19 cellular contexts compared by ENCODE assay signal in genomic region chr22:27576815-27577564, GRCh38.
A peak's percentile ranks its signal among the peaks of the same experiment; 100 is the strongest.
DNase-seq lines count a peak whose midpoint lies in the region; ATAC-seq, FAIRE-seq and TF ChIP-seq lines count a peak whose summit lies in the region.
"Had no signal": no experiment of that assay in that cellular context is flagged by ENCODE, and none has a peak within 500 bp of the region (broad histone marks: within the 10 kb centered on the region; RNA-seq: fewer than 3 reads in every experiment).

No MANE protein-coding gene starts in this region.

- H3K27ac Mint-ChIP-seq in astrocyte (ENCODE audit: unreplicated experiment): peak overlapping the region; percentile 78
- H3K27ac Mint-ChIP-seq: activated CD4-positive, alpha-beta T cell treated with anti-CD3 and anti-CD28 coated beads, Interleukin-2, amount 10 ng/mL, durations not matched to agents 24 days and 14 days; CD4-positive, alpha-beta memory T cell; IgD-negative memory B cell; naive thymus-derived CD4-positive, alpha-beta T cell; stimulated activated naive CD8-positive, alpha-beta T cell treated with anti-CD3 and anti-CD28 coated beads, Interleukin-15, amount 100 ng/mL, for 72 hours had no signal

- TF ChIP-seq CTCF in astrocyte (IDR thresholded peaks at IDR 0.05; ENCODE audit: insufficient read depth, low read depth, low read length) (no peak), esophagus muscularis mucosa (IDR thresholded peaks at IDR 0.05) (no peak), lower lobe of right lung (IDR thresholded peaks at IDR 0.05) (no peak), spleen (IDR thresholded peaks at IDR 0.05 in 8 of 11, conservative IDR thresholded peaks at IDR 0.05 in 3 of 11) (no peak)

- H3K79me2 ChIP-seq in astrocyte (ENCODE audit: insufficient read depth, low read length): no peaks in the 10 kb centered on the region

- H3K4me1 Mint-ChIP-seq in astrocyte (ENCODE audit: low read depth, unreplicated experiment): peaks cover 15% of the 10 kb centered on the region
- H3K4me1 Mint-ChIP-seq: activated CD4-positive, alpha-beta T cell treated with anti-CD3 and anti-CD28 coated beads, Interleukin-2, amount 10 ng/mL, durations not matched to agents 24 days and 14 days; CD4-positive, alpha-beta memory T cell; IgD-negative memory B cell; naive thymus-derived CD4-positive, alpha-beta T cell; stimulated activated naive CD8-positive, alpha-beta T cell treated with anti-CD3 and anti-CD28 coated beads, Interleukin-15, amount 100 ng/mL, for 72 hours had no signal

- H3K9me3 ChIP-seq in astrocyte (ENCODE audit: insufficient read depth, low read depth, low read length) (peaks cover 5% of the 10 kb centered on the region), esophagus muscularis mucosa (peaks cover 0 to 7% (median 5%) of the 10 kb centered on the region in 4 donors), lower lobe of right lung (no peaks in the 10 kb centered on the region), spleen (peaks cover 0 to 9% (median 0%) of the 10 kb centered on the region in 8 donors)

- H3K36me3 ChIP-seq in astrocyte (ENCODE audit: insufficient read depth, low read length) (no peaks in the 10 kb centered on the region), esophagus muscularis mucosa (no peaks in the 10 kb centered on the region), lower lobe of right lung (no peaks in the 10 kb centered on the region), spleen (no peaks in the 10 kb centered on the region)

- peaks cover 17% of the 10 kb centered on the region for H3K4me1 ChIP-seq in astrocyte (ENCODE audit: insufficient read depth, low read length)
- peaks cover 1 to 36% (median 22%) of the 10 kb centered on the region in 4 donors for H3K4me1 ChIP-seq in esophagus muscularis mucosa
- peaks cover 4% of the 10 kb centered on the region for H3K4me1 ChIP-seq in lower lobe of right lung
- peaks cover 0 to 9% (median 0%) of the 10 kb centered on the region in 6 donors for H3K4me1 ChIP-seq in spleen

- DNase-seq in astrocyte (ENCODE audit: low read depth) (peak; percentile 79), esophagus muscularis mucosa (ENCODE audit: extremely low spot score) (no peak), lower lobe of right lung (no peak), spleen (peak; percentile 16), middle frontal gyrus (ENCODE audit: extremely low spot score, low spot score) (no peak)
- no peak for DNase-seq in activated naive CD4-positive, alpha-beta T cell treated with Interleukin-2 at 50 U/mL for 16 hours
- DNase-seq: activated CD4-positive, alpha-beta T cell treated with anti-CD3 and anti-CD28 coated beads, Interleukin-2, amount 10 ng/mL, durations not matched to agents 24 days and 14 days; activated T-cell treated with anti-CD3 and anti-CD28 coated beads, Interleukin-2, amount 50 U/mL, for 1 hour; CD4-positive, alpha-beta memory T cell; naive thymus-derived CD4-positive, alpha-beta T cell; NCI-H1436; NCI-H526 treated with DMSO at 0.1 percent for 48 hours; stimulated activated naive CD8-positive, alpha-beta T cell treated with anti-CD3 and anti-CD28 coated beads, Interleukin-15, amount 100 ng/mL, for 72 hours; T1000 had no signal

- H4K20me1 ChIP-seq in astrocyte (ENCODE audit: insufficient read depth, low read length): no peaks in the 10 kb centered on the region

- intact Hi-C loops in esophagus muscularis mucosa (cut with DNase I) (no loop called here), lower lobe of right lung (cut with DNase I) (no loop called here), spleen (cut with DNase I; ENCODE audit: low total_unique reads) (no loop called here)

- peak overlapping the region; percentile 51 for H3K9ac ChIP-seq in astrocyte (ENCODE audit: low read length)

- peaks cover 19% of the 10 kb centered on the region for H3K27me3 Mint-ChIP-seq in astrocyte (ENCODE audit: low read depth, unreplicated experiment)
- H3K27me3 Mint-ChIP-seq: activated CD4-positive, alpha-beta T cell treated with anti-CD3 and anti-CD28 coated beads, Interleukin-2, amount 10 ng/mL, durations not matched to agents 24 days and 14 days had no signal

- H3K27ac ChIP-seq in astrocyte (ENCODE audit: low read depth, low read length) (peak overlapping the region; percentile 69), esophagus muscularis mucosa (replicated peaks in 1 of 4) (peak overlapping the region; percentile 34 to 57 (median 51)), lower lobe of right lung (peak overlapping the region; percentile 29), spleen (no peak overlapping the region)
- H3K27ac ChIP-seq: foreskin keratinocyte, skin epidermis had no signal

- peak overlapping the region; percentile 58 for H3K4me2 ChIP-seq in astrocyte (ENCODE audit: low read length)

- ATAC-seq in lower lobe of right lung: peak; percentile 4 to 25
- ATAC-seq in GM21786 (IDR thresholded peaks at IDR 0.05; ENCODE audit: unreplicated experiment): no peak
- ATAC-seq: naive thymus-derived CD4-positive, alpha-beta T cell; stimulated activated naive CD8-positive, alpha-beta T cell treated with anti-CD3 and anti-CD28 coated beads, Interleukin-15, amount 100 ng/mL, for 72 hours had no signal

- H3K4me3 Mint-ChIP-seq in astrocyte (ENCODE audit: unreplicated experiment): no peak overlapping the region
- H3K4me3 Mint-ChIP-seq: activated CD4-positive, alpha-beta T cell treated with anti-CD3 and anti-CD28 coated beads, Interleukin-2, amount 10 ng/mL, durations not matched to agents 24 days and 14 days; CD4-positive, alpha-beta memory T cell; IgD-negative memory B cell; naive thymus-derived CD4-positive, alpha-beta T cell; stimulated activated naive CD8-positive, alpha-beta T cell treated with anti-CD3 and anti-CD28 coated beads, Interleukin-15, amount 100 ng/mL, for 72 hours had no signal

- H3K27me3 ChIP-seq in astrocyte (ENCODE audit: insufficient read depth, low read length) (peaks cover 4% of the 10 kb centered on the region), esophagus muscularis mucosa (peaks cover 0 to 24% (median 0%) of the 10 kb centered on the region in 4 donors), lower lobe of right lung (ENCODE audit: low read depth) (peaks cover 22% of the 10 kb centered on the region), spleen (replicated peaks in 1 of 7) (peaks cover 0 to 80% (median 6%) of the 10 kb centered on the region in 7 donors)
- H3K27me3 ChIP-seq: foreskin keratinocyte had no signal

- H3K4me3 ChIP-seq in astrocyte (ENCODE audit: insufficient read depth, low read depth, low read length) (no peak overlapping the region), esophagus muscularis mucosa (no peak overlapping the region), lower lobe of right lung (no peak overlapping the region), spleen (no peak overlapping the region)
- H3K4me3 ChIP-seq: skin epidermis had no signal

- H3K9me3 Mint-ChIP-seq in astrocyte (ENCODE audit: unreplicated experiment): peaks cover 3% of the 10 kb centered on the region
- H3K9me3 Mint-ChIP-seq: activated CD4-positive, alpha-beta T cell treated with anti-CD3 and anti-CD28 coated beads, Interleukin-2, amount 10 ng/mL, durations not matched to agents 24 days and 14 days had no signal

- WGBS in esophagus muscularis mucosa: 71% methylated on average over 20 of the region's 20 CpGs
- WGBS in spleen, 5 donors: 46 to 72% (median 54%) methylated on average over 18 to 20 of the region's 20 CpGs

- no peak for TF ChIP-seq POLR2A in esophagus muscularis mucosa (IDR thresholded peaks at IDR 0.05; ENCODE audit: low read depth)
- TF ChIP-seq POLR2A in spleen (IDR thresholded peaks at IDR 0.05): no peak

- FAIRE-seq in astrocyte (lab: Jason Lieb, UNC): no peak
- FAIRE-seq: GM19239 had no signal

- no peaks in the 10 kb centered on the region for H3K36me3 Mint-ChIP-seq in astrocyte (ENCODE audit: low read depth, unreplicated experiment)
- H3K36me3 Mint-ChIP-seq: CD4-positive, alpha-beta memory T cell; IgD-negative memory B cell had no signal

- H2AFZ ChIP-seq in astrocyte (ENCODE audit: low read depth, low read length): peak overlapping the region; percentile 21

- TF ChIP-seq EP300 in esophagus muscularis mucosa (IDR thresholded peaks at IDR 0.05): no peak

Comparison
In these comparisons a context has a peak if more than half of its experiments do, and no peak if none do; other contexts are left out.
1. DNase-seq: peak in astrocyte (single experiment) and spleen (single experiment); none in esophagus muscularis mucosa (single experiment), lower lobe of right lung (single experiment), middle frontal gyrus (single experiment) and activated naive CD4-positive, alpha-beta T cell treated with Interleukin-2 at 50 U/mL for 16 hours (single experiment).
2. H3K27ac ChIP-seq: peak in astrocyte (single experiment), esophagus muscularis mucosa (4 of 4) and lower lobe of right lung (single experiment); none in spleen (0 of 8).